In genomic region chr12:112126000-112126431, GRCh38 we compare ENCODE assay signal across 1 cellular context.
TF ChIP-seq lines count a peak whose summit lies in the region.

No MANE protein-coding gene starts in this region.

TF ChIP-seq in HepG2, 621 proteins besides CTCF, POLR2A, EP300 and RAD21 (continued from another document):
- 0 out of 2 replicates have a peak, but pooled peaks have one; percentile 8 for TF ChIP-seq ZFP91 (CRISPR knock-in tag; IDR thresholded peaks at IDR 0.05; ENCODE audit: borderline replicate concordance)
- TF ChIP-seq EED (CRISPR knock-in tag; IDR thresholded peaks at IDR 0.05), result no peak
- peak; percentile 34 for TF ChIP-seq AGO2 (optimal IDR thresholded peaks at IDR 0.05; ENCODE audit: low read depth, low read length)
- no peak for TF ChIP-seq GABPB1 (CRISPR knock-in tag; IDR thresholded peaks at IDR 0.05)
- no peak for TF ChIP-seq ZNF577 (CRISPR knock-in tag; IDR thresholded peaks at IDR 0.05; ENCODE audit: borderline replicate concordance, low read depth)
- 0 out of 2 replicates have a peak, but pooled peaks have one; percentile 5 for TF ChIP-seq ZNF484 (CRISPR knock-in tag; IDR thresholded peaks at IDR 0.05; ENCODE audit: borderline replicate concordance, low read depth)
- TF ChIP-seq ZSCAN31 (CRISPR knock-in tag; IDR thresholded peaks at IDR 0.05; ENCODE audit: low read depth), result 0 out of 2 replicates have a peak, but pooled peaks have one; percentile 8
TF ChIP-seq in HepG2: peak in this region for 6.
